22 cellular contexts compared by ENCODE assay signal in genomic region chr2:233025706-233026105, GRCh38. TPM values are rescaled to one million over a fixed set of nuclear protein-coding genes. Genes with fewer than 3 reads are reported as not detected.
"Had no signal": no experiment of that assay in that cellular context is flagged by ENCODE, and none has a peak within 500 bp of the region (broad histone marks: within the 10 kb centered on the region; RNA-seq: fewer than 3 reads in every experiment).

No MANE protein-coding gene starts in this region.

- H3K36me3 ChIP-seq: breast epithelium, gastrocnemius medialis, heart left ventricle had no signal

- H3K9me3 ChIP-seq: breast epithelium, gastrocnemius medialis, heart left ventricle, mucosa of descending colon had no signal

- H3K4me3 ChIP-seq: breast epithelium, gastrocnemius medialis, heart left ventricle, lung, mucosa of descending colon had no signal

- DNase-seq: activated CD4-positive, alpha-beta T cell treated with anti-CD3 and anti-CD28 coated beads, Interleukin-2, amount 50 U/mL, for 1 hour; activated CD8-positive, alpha-beta memory T cell treated with anti-CD3 and anti-CD28 coated beads for 24 hours; activated naive CD8-positive, alpha-beta T cell treated with anti-CD3 and anti-CD28 coated beads for 36 hours; anterior cingulate cortex; effector memory CD4-positive, alpha-beta T cell; gastrocnemius medialis; heart left ventricle; mucosa of descending colon; naive thymus-derived CD8-positive, alpha-beta T cell; retina; stimulated activated CD4-positive, alpha-beta T cell treated with anti-CD3 and anti-CD28 coated beads, Interleukin-15, amount 100 ng/mL, for 24 hours; stimulated activated CD4-positive, alpha-beta T cell treated with anti-CD3 and anti-CD28 coated beads, Interleukin-4, amount 100 ng/mL, for 1 hour; stimulated activated naive CD4-positive, alpha-beta T cell; T-helper 9 cell had no signal

- ATAC-seq: activated CD4-positive, CD25-positive, alpha-beta regulatory T cell treated with anti-CD3 and anti-CD28 coated beads, Interleukin-2, amount 50 U/mL, for 24 hours; gastrocnemius medialis; heart left ventricle; mucosa of descending colon; naive thymus-derived CD8-positive, alpha-beta T cell had no signal

- H2AFZ ChIP-seq: parathyroid adenoma had no signal

- H3K4me1 ChIP-seq: breast epithelium, gastrocnemius medialis, heart left ventricle, parathyroid adenoma had no signal

- H3K9ac ChIP-seq: parathyroid adenoma had no signal

- H3K27me3 ChIP-seq: breast epithelium, gastrocnemius medialis, heart left ventricle had no signal

- H3K79me2 ChIP-seq: parathyroid adenoma had no signal

- H3K27ac ChIP-seq: breast epithelium, gastrocnemius medialis, heart left ventricle, parathyroid adenoma had no signal

RNA-seq across cellular contexts. Expression of gene NEU2, which starts 6.8 kb away (rescaled TPM):
- total RNA-seq: activated naive CD8-positive, alpha-beta T cell treated with anti-CD3 and anti-CD28 coated beads for 36 hours; activated T-helper 1 cell treated with anti-CD3 and anti-CD28 coated beads, Interleukin-12 subunit alpha, Interleukin-12 subunit beta, Interleukin-2, Interleukin-4 antibody, amounts not matched to agents 30 ng/mL and 10 ng/mL and 1 ng/mL, durations not matched to agents 14 hours and 24 hours and 36 hours; breast epithelium; cerebellum; gastrocnemius medialis; heart left ventricle; lung; mucosa of descending colon; naive thymus-derived CD8-positive, alpha-beta T cell; skeletal muscle tissue; subcutaneous adipose tissue had no signal

RNA-seq across cellular contexts. Expression of gene NGEF, which starts 12.7 kb away (rescaled TPM):
- total RNA-seq: activated naive CD8-positive, alpha-beta T cell treated with anti-CD3 and anti-CD28 coated beads for 36 hours; naive thymus-derived CD8-positive, alpha-beta T cell had no signal
